ENCODE assay signal across 15 cellular contexts in the genomic region with DNA sequence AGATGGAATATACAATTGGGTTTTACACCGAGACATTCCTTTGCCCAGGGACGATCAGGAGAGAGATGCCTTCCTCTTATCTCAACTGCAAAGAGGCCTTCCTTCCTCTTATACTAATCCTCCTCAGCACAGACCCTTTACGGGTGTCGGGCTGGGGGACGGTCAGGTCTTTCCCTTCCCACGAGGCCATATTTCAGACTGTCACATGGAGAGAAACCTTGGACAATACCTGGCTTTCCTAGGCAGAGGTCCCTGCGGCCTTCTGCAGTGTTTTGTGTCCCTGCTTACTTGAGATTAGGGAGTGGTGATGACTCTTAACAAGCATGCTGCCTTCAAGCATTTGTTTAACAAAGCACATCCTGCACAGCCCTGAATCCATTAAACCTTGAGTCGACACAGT. TPM values are rescaled to one million over a fixed set of nuclear protein-coding genes. Genes with fewer than 3 reads are reported as not detected.
"Had no signal": no experiment of that assay in that cellular context is flagged by ENCODE, and none has a peak within 500 bp of the region (broad histone marks: within the 10 kb centered on the region; RNA-seq: fewer than 3 reads in every experiment).

No MANE protein-coding gene starts in this region.

RNA-seq across cellular contexts. Expression of a gene that starts 5.3 kb away (rescaled TPM):
- total RNA-seq: activated B cell treated with CpG ODN at 0.5 μM for 24 hours; activated CD4-positive, alpha-beta memory T cell treated with anti-CD3 and anti-CD28 coated beads for 36 hours; activated CD4-positive, alpha-beta memory T cell treated with anti-CD3 and anti-CD28 coated beads, Interleukin-2, amount 10 ng/mL, durations not matched to agents 7 days and 5 days; activated CD4-positive, alpha-beta T cell treated with anti-CD3 and anti-CD28 coated beads for 36 hours; activated CD4-positive, alpha-beta T cell treated with anti-CD3 and anti-CD28 coated beads, Interleukin-2, amount 10 ng/mL, durations not matched to agents 24 days and 14 days; activated CD4-positive, alpha-beta T cell treated with anti-CD3 and anti-CD28 coated beads, Interleukin-2, amount 10 ng/mL, durations not matched to agents 7 days and 5 days; activated CD8-positive, alpha-beta memory T cell treated with anti-CD3 and anti-CD28 coated beads for 36 hours; activated CD8-positive, alpha-beta memory T cell treated with anti-CD3 and anti-CD28 coated beads, Interleukin-2, amount 10 ng/mL, durations not matched to agents 7 days and 5 days; activated CD8-positive, alpha-beta T cell treated with anti-CD3 and anti-CD28 coated beads for 36 hours; activated CD8-positive, alpha-beta T cell treated with anti-CD3 and anti-CD28 coated beads, Interleukin-2, amount 10 ng/mL, durations not matched to agents 7 days and 5 days; T-cell; T-helper 1 cell treated with Interleukin-12 subunit alpha and Interleukin-12 subunit beta and Interleukin-4 antibody, amounts not matched to agents 30 ng/mL and 1 ng/mL, for 36 hours; T-helper 17 cell; T-helper 2 cell treated with Interferon-gamma antibody and Interleukin-4, amounts not matched to agents 100 ng/mL and 5 ng/mL, for 36 hours; WTC11 had no signal
